ENCODE assay signal across 26 cellular contexts in the genomic region with DNA sequence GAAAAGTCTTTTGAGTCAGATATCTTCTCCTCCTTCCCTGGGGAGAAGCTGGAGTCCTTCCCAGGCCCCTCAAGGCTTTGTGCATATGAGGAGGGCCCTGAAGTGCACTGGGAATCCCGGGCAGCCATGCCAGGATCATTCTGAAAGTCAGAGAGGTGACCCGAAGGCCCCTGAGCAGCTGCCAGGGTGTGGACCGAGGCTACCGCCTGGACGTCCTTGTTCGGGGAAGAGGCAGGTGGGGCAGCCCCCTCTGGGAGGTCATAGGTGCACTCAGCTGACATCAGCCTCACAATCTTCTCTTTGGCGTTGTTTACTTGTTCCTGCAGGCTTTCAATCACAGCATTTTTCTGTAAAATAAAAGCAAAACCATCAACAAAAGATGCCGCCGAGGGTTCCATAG.
"Had no signal": no experiment of that assay in that cellular context is flagged by ENCODE, and none has a peak within 500 bp of the region (broad histone marks: within the 10 kb centered on the region; RNA-seq: fewer than 3 reads in every experiment).

No MANE protein-coding gene starts in this region.

- H3K27ac ChIP-seq: brain microvascular endothelial cell, coronary artery, dorsolateral prefrontal cortex had no signal

- H3K4me3 ChIP-seq: coronary artery, dorsolateral prefrontal cortex had no signal

- H3K36me3 ChIP-seq: brain microvascular endothelial cell had no signal

- H3K9me3 Mint-ChIP-seq: activated CD4-positive, alpha-beta memory T cell treated with anti-CD3 and anti-CD28 coated beads for 36 hours; activated CD4-positive, alpha-beta T cell treated with anti-CD3 and anti-CD28 coated beads, Interleukin-2, amount 10 ng/mL, durations not matched to agents 24 days and 14 days; activated T-cell treated with anti-CD3 and anti-CD28 coated beads, Interleukin-2, amount 50 U/mL, for 4 hours; activated T-helper 17 cell treated with anti-CD3 and anti-CD28 coated beads, Interleukin-2, amount 50 U/mL, for 72 hours; central memory CD8-positive, alpha-beta T cell; dendritic cell treated with granulocyte-macrophage colony-stimulating factor and Interleukin-4, amounts not matched to agents 40 ng/mL and 50 ng/mL, for 4 days; endodermal cell had no signal

- DNase-seq: activated CD4-positive, alpha-beta memory T cell treated with anti-CD3 and anti-CD28 coated beads for 36 hours; activated CD4-positive, alpha-beta T cell treated with anti-CD3 and anti-CD28 coated beads for 36 hours; activated CD4-positive, alpha-beta T cell treated with anti-CD3 and anti-CD28 coated beads, Interleukin-2, amount 10 ng/mL, durations not matched to agents 24 days and 14 days; activated CD4-positive, CD25-positive, alpha-beta regulatory T cell; activated CD4-positive, CD25-positive, alpha-beta regulatory T cell treated with anti-CD3 and anti-CD28 coated beads, Interleukin-2, amount 50 U/mL, for 72 hours; activated CD8-positive, alpha-beta T cell treated with anti-CD3 and anti-CD28 coated beads, Interleukin-2, amount 10 ng/mL, durations not matched to agents 7 days and 5 days; activated effector memory CD4-positive, alpha-beta T cell treated with Interleukin-2 at 50 U/mL for 16 hours; activated gamma-delta T cell treated with Interleukin-2 at 50 U/mL for 16 hours; activated naive CD4-positive, alpha-beta T cell treated with anti-CD3 and anti-CD28 coated beads, Interleukin-2, amount 50 U/mL, for 16 hours; activated naive CD4-positive, alpha-beta T cell treated with Interleukin-2 at 50 U/mL for 16 hours; activated T-cell treated with anti-CD3 and anti-CD28 coated beads, Interleukin-2, amount 50 U/mL, for 4 hours; amniotic stem cell; anterior cingulate cortex; brain microvascular endothelial cell; dorsolateral prefrontal cortex; effector memory CD4-positive, alpha-beta T cell; endodermal cell; foreskin fibroblast; head of caudate nucleus; T-helper 2 cell had no signal

- H3K4me1 Mint-ChIP-seq: activated CD4-positive, alpha-beta T cell treated with anti-CD3 and anti-CD28 coated beads for 36 hours; activated CD4-positive, alpha-beta T cell treated with anti-CD3 and anti-CD28 coated beads, Interleukin-2, amount 10 ng/mL, durations not matched to agents 24 days and 14 days; activated T-helper 17 cell treated with anti-CD3 and anti-CD28 coated beads, Interleukin-2, amount 50 U/mL, for 72 hours; central memory CD8-positive, alpha-beta T cell had no signal

- H3K27me3 ChIP-seq: brain microvascular endothelial cell, dorsolateral prefrontal cortex had no signal

- H3K4me3 Mint-ChIP-seq: activated CD4-positive, alpha-beta memory T cell treated with anti-CD3 and anti-CD28 coated beads for 36 hours; activated CD4-positive, alpha-beta T cell treated with anti-CD3 and anti-CD28 coated beads for 36 hours; activated CD4-positive, alpha-beta T cell treated with anti-CD3 and anti-CD28 coated beads, Interleukin-2, amount 10 ng/mL, durations not matched to agents 24 days and 14 days; activated CD8-positive, alpha-beta T cell treated with anti-CD3 and anti-CD28 coated beads, Interleukin-2, amount 10 ng/mL, durations not matched to agents 7 days and 5 days; activated naive CD8-positive, alpha-beta T cell; activated T-cell treated with anti-CD3 and anti-CD28 coated beads, Interleukin-2, amount 50 U/mL, for 4 hours; activated T-helper 17 cell treated with anti-CD3 and anti-CD28 coated beads, Interleukin-2, amount 50 U/mL, for 72 hours; central memory CD8-positive, alpha-beta T cell; dendritic cell treated with granulocyte-macrophage colony-stimulating factor and Interleukin-4, amounts not matched to agents 40 ng/mL and 50 ng/mL, for 4 days; endodermal cell had no signal

- H3K27ac Mint-ChIP-seq: activated CD4-positive, alpha-beta memory T cell treated with anti-CD3 and anti-CD28 coated beads for 36 hours; activated CD4-positive, alpha-beta T cell treated with anti-CD3 and anti-CD28 coated beads for 36 hours; activated CD4-positive, alpha-beta T cell treated with anti-CD3 and anti-CD28 coated beads, Interleukin-2, amount 10 ng/mL, durations not matched to agents 24 days and 14 days; activated CD8-positive, alpha-beta T cell treated with anti-CD3 and anti-CD28 coated beads, Interleukin-2, amount 10 ng/mL, durations not matched to agents 7 days and 5 days; activated naive CD8-positive, alpha-beta T cell; activated T-helper 17 cell treated with anti-CD3 and anti-CD28 coated beads, Interleukin-2, amount 50 U/mL, for 72 hours; dendritic cell treated with granulocyte-macrophage colony-stimulating factor and Interleukin-4, amounts not matched to agents 40 ng/mL and 50 ng/mL, for 4 days; endodermal cell had no signal

- H3K27me3 Mint-ChIP-seq: activated CD4-positive, alpha-beta memory T cell treated with anti-CD3 and anti-CD28 coated beads for 36 hours; activated naive CD8-positive, alpha-beta T cell; central memory CD8-positive, alpha-beta T cell; dendritic cell treated with granulocyte-macrophage colony-stimulating factor and Interleukin-4, amounts not matched to agents 40 ng/mL and 50 ng/mL, for 4 days had no signal

- H3K36me3 Mint-ChIP-seq: activated CD4-positive, alpha-beta memory T cell treated with anti-CD3 and anti-CD28 coated beads for 36 hours; activated naive CD8-positive, alpha-beta T cell had no signal

- ATAC-seq: activated CD4-positive, alpha-beta T cell treated with anti-CD3 and anti-CD28 coated beads for 36 hours; activated CD8-positive, alpha-beta T cell treated with anti-CD3 and anti-CD28 coated beads, Interleukin-2, amount 10 ng/mL, durations not matched to agents 7 days and 5 days; activated T-cell treated with anti-CD3 and anti-CD28 coated beads, Interleukin-2, amount 50 U/mL, for 4 hours; activated T-helper 17 cell treated with anti-CD3 and anti-CD28 coated beads, Interleukin-2, amount 50 U/mL, for 72 hours; esophagus mucosa had no signal
